Comparison of ENCODE assay signal across 8 cellular contexts in the genomic region with DNA sequence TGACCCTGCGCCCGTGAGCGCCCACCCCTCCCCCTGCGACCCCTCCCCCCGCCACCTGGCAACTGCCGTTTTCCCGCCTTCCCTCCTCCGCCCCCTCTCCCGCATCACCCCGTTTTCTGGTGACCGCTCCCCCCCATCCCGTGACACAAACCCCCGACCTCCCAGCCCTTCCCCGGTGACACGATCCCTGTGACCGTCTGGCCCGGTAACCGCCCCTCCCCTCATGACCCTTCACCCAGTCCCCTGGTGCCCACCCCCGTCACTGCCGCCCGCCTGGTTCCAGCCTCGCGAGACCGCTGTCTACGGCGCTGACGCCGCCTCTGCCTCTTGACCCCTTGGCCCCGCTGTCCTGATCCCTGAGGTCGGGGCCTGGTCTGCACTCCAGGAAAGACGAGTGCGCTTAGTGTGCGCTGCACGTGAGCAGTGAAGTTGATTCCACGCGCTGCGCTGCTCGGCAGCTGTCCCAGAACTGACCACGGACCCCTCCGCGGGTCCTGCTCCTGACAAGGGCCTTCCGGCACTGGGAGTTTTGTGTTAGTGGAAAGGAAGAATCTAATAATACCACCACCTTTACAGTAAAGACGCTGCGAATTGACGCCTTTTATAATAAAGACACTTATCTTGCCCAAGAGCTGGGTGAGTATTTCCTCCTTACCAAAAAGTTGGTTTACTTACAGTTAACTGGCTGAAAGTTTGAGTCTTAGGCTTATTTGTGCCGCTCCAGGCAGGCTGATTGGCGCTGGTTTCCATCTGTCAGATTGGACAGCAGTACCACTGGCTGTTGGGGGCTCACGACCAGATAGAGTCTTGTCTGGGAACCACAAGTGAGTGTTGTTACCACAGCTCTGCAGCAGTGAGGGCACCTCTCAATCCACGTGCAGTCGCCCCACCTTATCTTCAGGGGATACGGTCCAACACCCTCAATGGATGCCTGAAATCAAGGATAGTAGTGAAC. TPM values are rescaled to one million over a fixed set of nuclear protein-coding genes. Genes with fewer than 3 reads are reported as not detected.
DNase-seq lines count a peak whose midpoint lies in the region; ATAC-seq, FAIRE-seq and TF ChIP-seq lines count a peak whose summit lies in the region.

No MANE protein-coding gene starts in this region.

- ATAC-seq in pancreas: peak; percentile 54 to 72 (median 64)

- H3K4me1 ChIP-seq in pancreas (peaks cover 4% of the 10 kb centered on the region in 3 donors), uterus (peaks cover 0 to 5% of the 10 kb centered on the region in 2 donors)

- no peak for TF ChIP-seq CTCF in pancreas (IDR thresholded peaks at IDR 0.05)
- no peak for TF ChIP-seq CTCF in uterus (IDR thresholded peaks at IDR 0.05)

- FAIRE-seq in pancreas (lab: Jason Lieb, UNC): no peak

- TF ChIP-seq POLR2A in uterus (IDR thresholded peaks at IDR 0.05): no peak

- no peaks in the 10 kb centered on the region for H3K27me3 Mint-ChIP-seq in activated naive CD4-positive, alpha-beta T cell treated with anti-CD3 and anti-CD28 coated beads for 36 hours (ENCODE audit: low read depth)

- no peaks in the 10 kb centered on the region for H3K9me3 Mint-ChIP-seq in activated naive CD4-positive, alpha-beta T cell treated with anti-CD3 and anti-CD28 coated beads for 36 hours

- H3K4me3 ChIP-seq in pancreas (peak overlapping the region; percentile 61 to 85 (median 81)), uterus (peak overlapping the region; percentile 77 to 84)

- intact Hi-C loops in activated naive CD4-positive, alpha-beta T cell treated with anti-CD3 and anti-CD28 coated beads for 36 hours (cut with micrococcal nuclease): loop anchor here (1.0 to 5.0 kb wide), 5 partner anchors 19 to 156 kb away; partner anchors contain the start of genes DDX51, EP400, NOC4L and PUS1
- intact Hi-C loops in pancreas (cut with DNase I): no loop called here
- intact Hi-C loops in uterus (cut with DNase I; ENCODE audit: low total_unique reads): no loop called here

- H3K27me3 ChIP-seq in pancreas (no peaks in the 10 kb centered on the region), uterus (no peaks in the 10 kb centered on the region)

- peak overlapping the region; percentile 96 for H3K4me3 Mint-ChIP-seq in activated naive CD4-positive, alpha-beta T cell treated with anti-CD3 and anti-CD28 coated beads for 36 hours

- POLR2A ChIA-PET in HEK293T (lab: Yijun Ruan, JAX): no interaction called here

- CTCF ChIA-PET in HEK293T (lab: Yijun Ruan, JAX): interaction anchor here (0.6 kb wide), 1 partner anchor 56 kb away, joined by 3 read pairs; no protein-coding TSS in a partner anchor
- CTCF ChIA-PET in activated naive CD4-positive, alpha-beta T cell treated with anti-CD3 and anti-CD28 coated beads for 36 hours (lab: Charles Lee): no interaction called here

- peak overlapping the region in 3 of 4 donors; percentile 52 to 64 (median 54) for H3K27ac ChIP-seq in pancreas
- H3K27ac ChIP-seq in uterus: peak overlapping the region; percentile 79 to 81

- H3K4me1 Mint-ChIP-seq in activated naive CD4-positive, alpha-beta T cell treated with anti-CD3 and anti-CD28 coated beads for 36 hours (ENCODE audit: low read depth): peaks cover 40% of the 10 kb centered on the region

- H3K36me3 Mint-ChIP-seq in activated naive CD4-positive, alpha-beta T cell treated with anti-CD3 and anti-CD28 coated beads for 36 hours (ENCODE audit: low read depth): peaks cover 23% of the 10 kb centered on the region

- H3K36me3 ChIP-seq in pancreas (no peaks in the 10 kb centered on the region), uterus (no peaks in the 10 kb centered on the region)

- no peaks in the 10 kb centered on the region for H3K9me3 ChIP-seq in pancreas
- no peaks in the 10 kb centered on the region for H3K9me3 ChIP-seq in uterus

- peak overlapping the region; percentile 78 for H3K27ac Mint-ChIP-seq in activated naive CD4-positive, alpha-beta T cell treated with anti-CD3 and anti-CD28 coated beads for 36 hours

- 6 to 8% methylated on average over 46 to 51 of the region's 51 CpGs for WGBS in pancreas, 2 donors

- DNase-seq in DMS114 treated with DMSO at 0.1 percent for 48 hours (lab: John Stamatoyannopoulos, UW; ENCODE audit: unreplicated experiment): peak; percentile 57
- DNase-seq in HEK293T (ENCODE audit: extremely low spot score): peak; percentile 74
- peak; percentile 26 for DNase-seq in RKO (ENCODE audit: low spot score)
- DNase-seq in activated naive CD4-positive, alpha-beta T cell treated with anti-CD3 and anti-CD28 coated beads for 36 hours: peak; percentile 58
- peak; percentile 18 for DNase-seq in glomerular visceral epithelial cell (ENCODE audit: extremely low spot score)
- peak; percentile 50 to 89 (median 72) for DNase-seq in pancreas
- peak; percentile 44 to 64 for DNase-seq in uterus
- DNase-seq in NCI-H1930 (lab: John Stamatoyannopoulos, UW): no peak

TF ChIP-seq in HEK293T, 16 proteins besides CTCF, POLR2A, EP300 and RAD21:
- TF ChIP-seq FOXM1 (IDR thresholded peaks at IDR 0.05; ENCODE audit: borderline replicate concordance) (no peak), L3MBTL2 (conservative IDR thresholded peaks at IDR 0.05) (peak; percentile 34; the same call in 1 of the 2 replicates)

RNA-seq across cellular contexts. Expression of gene DDX51, which starts 59.2 kb away (rescaled TPM):
- total RNA-seq in activated naive CD4-positive, alpha-beta T cell treated with anti-CD3 and anti-CD28 coated beads for 36 hours: 10 to 100 TPM; 18.8 to 20.0 TPM
- total RNA-seq in pancreas (10 to 100 TPM in 4 of 6 donors, 1 to 10 TPM in 2; 7.8 to 15.6 (median 12.4) TPM), uterus (10 to 100 TPM in 3 of 4 donors, 1 to 10 TPM in 1; 7.9 to 53.3 (median 16.6) TPM)
- 10 to 100 TPM; 32.9 to 46.7 TPM for polyA plus RNA-seq in pancreas

RNA-seq across cellular contexts. Expression of gene NOC4L, which starts 59.3 kb away (rescaled TPM):
- 10 to 100 TPM; 27.1 to 27.4 TPM for total RNA-seq in activated naive CD4-positive, alpha-beta T cell treated with anti-CD3 and anti-CD28 coated beads for 36 hours
- total RNA-seq in pancreas (10 to 100 TPM in 1 of 6 donors, 1 to 10 TPM in 5; 6.8 to 10.9 (median 8.1) TPM), uterus (10 to 100 TPM in 1 of 4 donors, 1 to 10 TPM in 1, not detected in 2; 9.4 to 15.4 TPM)
- 10 to 100 TPM; 32.8 to 45.8 TPM for polyA plus RNA-seq in pancreas

Comparison
In these comparisons a context has a peak if more than half of its experiments do, and no peak if none do; other contexts are left out.
1. DNase-seq: peak in DMS114 treated with DMSO at 0.1 percent for 48 hours (single experiment), HEK293T (single experiment), RKO (single experiment), activated naive CD4-positive, alpha-beta T cell treated with anti-CD3 and anti-CD28 coated beads for 36 hours (single experiment), glomerular visceral epithelial cell (single experiment), pancreas (6 of 6) and uterus (2 of 2); none in NCI-H1930 (0 of 2).